Comparison of ENCODE assay signal across 33 cellular contexts in the genomic region with DNA sequence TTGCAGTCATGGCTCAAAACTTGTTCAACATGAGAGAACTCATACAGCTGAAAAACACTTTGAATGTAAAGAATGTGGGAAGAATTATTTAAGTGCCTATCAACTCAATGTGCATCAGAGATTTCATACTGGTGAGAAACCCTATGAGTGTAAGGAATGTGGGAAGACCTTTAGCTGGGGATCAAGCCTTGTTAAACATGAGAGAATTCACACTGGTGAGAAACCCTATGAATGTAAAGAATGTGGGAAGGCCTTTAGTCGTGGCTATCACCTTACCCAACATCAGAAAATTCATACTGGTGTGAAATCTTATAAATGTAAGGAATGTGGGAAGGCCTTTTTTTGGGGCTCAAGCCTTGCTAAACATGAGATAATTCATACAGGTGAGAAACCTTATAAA. TPM values are rescaled to one million over a fixed set of nuclear protein-coding genes. Genes with fewer than 3 reads are reported as not detected.
DNase-seq lines count a peak whose midpoint lies in the region; ATAC-seq, FAIRE-seq and TF ChIP-seq lines count a peak whose summit lies in the region.
"Had no signal": no experiment of that assay in that cellular context is flagged by ENCODE, and none has a peak within 500 bp of the region (broad histone marks: within the 10 kb centered on the region; RNA-seq: fewer than 3 reads in every experiment).

No MANE protein-coding gene starts in this region.

- TF ChIP-seq POLR2A in K562 (conservative IDR thresholded peaks at IDR 0.05), result no peak

- no peak overlapping the region for H3K27ac ChIP-seq in BLaER1 treated with 17β-estradiol and CSF1 and Interleukin-3, amounts not matched to agents 10 nM and 100 nM
- H3K27ac ChIP-seq in HEK293 (ENCODE audit: extremely low read depth, low read depth, low read length) (no peak overlapping the region), K562 (ENCODE audit: extremely low read depth, low read depth, low read length) (no peak overlapping the region), mesodermal cell (ENCODE audit: low read depth, low read length, severe bottlenecking) (peak overlapping the region; percentile 55)
- H3K27ac ChIP-seq: epithelial cell of prostate, parathyroid adenoma, right atrium auricular region, spleen, thyroid gland, uterus, VCaP had no signal

- H2AFZ ChIP-seq in K562 (ENCODE audit: low read depth, low read length), result no peak overlapping the region
- H2AFZ ChIP-seq: parathyroid adenoma had no signal

- BruUV-seq in K562 (replicated peaks; lab: Mats Ljungman, UMichigan), result no TSS peak

- TF ChIP-seq RAD21 in K562 (CRISPR knock-in tag; conservative IDR thresholded peaks at IDR 0.05 in 1 of 2, IDR thresholded peaks at IDR 0.05 in 1 of 2), result no peak

- no peak for TF ChIP-seq EP300 in K562 (IDR thresholded peaks at IDR 0.05; ENCODE audit: low read length)

- WGBS in K562 (ENCODE audit: insufficient coverage, low coverage, missing lambda C conversion rate), result 75% methylated on average over 1 of the region's 1 CpG
- no CpG with 5 or more reads among the region's 1 CpG for WGBS in mesodermal cell (ENCODE audit: insufficient coverage in 2 of 2), 2 experiments

- peak overlapping the region in 8 of 10 experiments; percentile 1 to 50 (median 21); a peak in 8 of 20 replicates for H3K4me3 ChIP-seq in BLaER1 treated with 17β-estradiol and CSF1 and Interleukin-3, amounts not matched to agents 10 nM and 100 nM
- H3K4me3 ChIP-seq in HEK293 (ENCODE audit: low read depth, low read length) (no peak overlapping the region), K562 (no peak overlapping the region), mesodermal cell (ENCODE audit: extremely low read depth, insufficient read depth, low read length, poor library complexity, severe bottlenecking) (no peak overlapping the region)
- H3K4me3 ChIP-seq: right atrium auricular region, spleen, thyroid gland, uterus had no signal

- intact Hi-C loops in K562 (cut with micrococcal nuclease), result no loop called here

- H3K9ac ChIP-seq in BLaER1 treated with 17β-estradiol and CSF1 and Interleukin-3, amounts not matched to agents 10 nM and 100 nM, result no peak overlapping the region
- no peak overlapping the region for H3K9ac ChIP-seq in K562 (ENCODE audit: insufficient read depth in 1 of 2, low read depth in 2 of 2, low read length in 2 of 2)
- H3K9ac ChIP-seq: parathyroid adenoma had no signal

- H3K9me1 ChIP-seq in K562 (ENCODE audit: control insufficient read depth, insufficient read depth, low read length), result no peaks in the 10 kb centered on the region

- H3K27me3 ChIP-seq in BLaER1 treated with 17β-estradiol and CSF1 and Interleukin-3, amounts not matched to agents 10 nM and 100 nM, result no peaks in the 10 kb centered on the region
- H3K27me3 ChIP-seq in K562 (ENCODE audit: control insufficient read depth in 2 of 2, insufficient read depth in 2 of 2, low read length in 2 of 2), result no peaks in the 10 kb centered on the region
- H3K27me3 ChIP-seq: right atrium auricular region, spleen, thyroid gland, uterus had no signal

- H4K20me1 ChIP-seq in BLaER1 treated with 17β-estradiol and CSF1 and Interleukin-3, amounts not matched to agents 10 nM and 100 nM, result no peaks in the 10 kb centered on the region
- no peaks in the 10 kb centered on the region for H4K20me1 ChIP-seq in K562 (replicated peaks; ENCODE audit: control insufficient read depth, insufficient read depth, low read length)

- ATAC-seq in K562 (no peak), HG03378 (IDR thresholded peaks at IDR 0.05; ENCODE audit: unreplicated experiment) (no peak), GM19023 (IDR thresholded peaks at IDR 0.05; ENCODE audit: unreplicated experiment) (no peak), GM19035 (IDR thresholded peaks at IDR 0.05; ENCODE audit: unreplicated experiment) (no peak)
- ATAC-seq: activated CD4-positive, alpha-beta T cell treated with anti-CD3 and anti-CD28 coated beads for 36 hours; activated CD8-positive, alpha-beta T cell treated with anti-CD3 and anti-CD28 coated beads, Interleukin-2, amount 10 ng/mL, durations not matched to agents 7 days and 5 days; activated T-helper 17 cell treated with anti-CD3 and anti-CD28 coated beads, Interleukin-2, amount 50 U/mL, for 72 hours; stimulated activated naive CD8-positive, alpha-beta T cell treated with anti-CD3 and anti-CD28 coated beads, Interleukin-15, amount 100 ng/mL, for 72 hours had no signal

- peaks cover 79 to 97% (median 87%) of the 10 kb centered on the region in 11 experiments for H3K36me3 ChIP-seq in BLaER1 treated with 17β-estradiol and CSF1 and Interleukin-3, amounts not matched to agents 10 nM and 100 nM
- H3K36me3 ChIP-seq in HEK293 (ENCODE audit: control insufficient read depth in 2 of 2, insufficient read depth in 1 of 2, low read length in 2 of 2), result peaks cover 72 to 89% of the 10 kb centered on the region in 2 experiments
- H3K36me3 ChIP-seq in K562 (ENCODE audit: control insufficient read depth, insufficient read depth, low read length), result peaks cover 28% of the 10 kb centered on the region
- H3K36me3 ChIP-seq in mesodermal cell (ENCODE audit: control insufficient read depth, insufficient read depth, low read length), result peaks cover 55% of the 10 kb centered on the region
- H3K36me3 ChIP-seq: uterus had no signal

- H3K79me2 ChIP-seq in K562 (ENCODE audit: control insufficient read depth, insufficient read depth, low read length), result no peaks in the 10 kb centered on the region
- H3K79me2 ChIP-seq: parathyroid adenoma had no signal

- no peak for FAIRE-seq in K562 (lab: Jason Lieb, UNC)
- FAIRE-seq: RCC 7860 had no signal

- peaks cover 95 to 100% (median 98%) of the 10 kb centered on the region in 11 experiments for H3K9me3 ChIP-seq in BLaER1 treated with 17β-estradiol and CSF1 and Interleukin-3, amounts not matched to agents 10 nM and 100 nM (replicated peaks in 1 of 11)
- peaks cover 57% of the 10 kb centered on the region for H3K9me3 ChIP-seq in HEK293 (ENCODE audit: control insufficient read depth, insufficient read depth, low read depth, low read length)
- H3K9me3 ChIP-seq in K562 (replicated peaks; ENCODE audit: control insufficient read depth, insufficient read depth, low read depth, low read length), result peaks cover 13% of the 10 kb centered on the region
- H3K9me3 ChIP-seq in mesodermal cell (ENCODE audit: control insufficient read depth, low read length), result peaks cover 66% of the 10 kb centered on the region
- H3K9me3 ChIP-seq: thyroid gland had no signal

- POLR2A ChIA-PET in HEK293 (lab: Yijun Ruan, JAX) (interaction anchor here (1.4 kb wide), 1 partner anchor 20 kb away, joined by 6 read pairs; a partner anchor contains a TSS), K562 (lab: Yijun Ruan, JAX) (no interaction called here)

- CTCF ChIA-PET in HEK293 (lab: Yijun Ruan, JAX), result interaction anchor here (0.7 to 1.3 kb wide), 3 partner anchors 9 to 104 kb away, joined by 3 to 4 read pairs (median 3); a partner anchor contains a TSS
- CTCF ChIA-PET in K562 (lab: Yijun Ruan, JAX; ENCODE audit: low intra/inter-chr PET ratio), result no interaction called here

- TF ChIP-seq CTCF in HEK293 (tag by site-specific recombination; IDR thresholded peaks at IDR 0.05) (no peak), K562 (IDR thresholded peaks at IDR 0.05 in 2 of 3, conservative IDR thresholded peaks at IDR 0.05 in 1 of 3; ENCODE audit: insufficient read depth in 2 of 3, low read depth in 1 of 3, low read length in 3 of 3) (no peak)

- no peak overlapping the region for H3K4me2 ChIP-seq in BLaER1 treated with 17β-estradiol and CSF1 and Interleukin-3, amounts not matched to agents 10 nM and 100 nM
- H3K4me2 ChIP-seq in K562 (ENCODE audit: insufficient read depth, low read length), result no peak overlapping the region

- no peaks in the 10 kb centered on the region for H3K4me1 ChIP-seq in BLaER1 treated with 17β-estradiol and CSF1 and Interleukin-3, amounts not matched to agents 10 nM and 100 nM
- no peaks in the 10 kb centered on the region for H3K4me1 ChIP-seq in HEK293 (ENCODE audit: control insufficient read depth, insufficient read depth, low read length)
- H3K4me1 ChIP-seq in K562 (replicated peaks in 1 of 2; ENCODE audit: control insufficient read depth in 2 of 2, insufficient read depth in 2 of 2, low read length in 2 of 2), result no peaks in the 10 kb centered on the region
- H3K4me1 ChIP-seq in mesodermal cell (ENCODE audit: control insufficient read depth, insufficient read depth, low read length, poor library complexity, severe bottlenecking), result no peaks in the 10 kb centered on the region
- H3K4me1 ChIP-seq: parathyroid adenoma, right atrium auricular region, spleen, thyroid gland, uterus had no signal

- in situ Hi-C loops in K562 (cut with MboI), result no loop called here

- no peak for DNase-seq in K562 (ENCODE audit: extremely low read depth in 1 of 4, low spot score in 3 of 4)
- DNase-seq in activated CD8-positive, alpha-beta memory T cell treated with anti-CD3 and anti-CD28 coated beads for 24 hours, result no peak
- DNase-seq: activated CD4-positive, alpha-beta T cell treated with anti-CD3 and anti-CD28 coated beads for 36 hours; activated CD8-positive, alpha-beta T cell treated with anti-CD3 and anti-CD28 coated beads, Interleukin-2, amount 10 ng/mL, durations not matched to agents 7 days and 5 days; activated naive CD4-positive, alpha-beta T cell treated with anti-CD3 and anti-CD28 coated beads, Interleukin-2, amount 50 U/mL, for 16 hours; COR-L47; effector CD4-positive, alpha-beta T cell; GF-D8; H7; NCI-H146; NCI-H446 treated with DMSO at 0.1 percent for 48 hours; NCI-H774; SHP77 treated with DMSO at 0.1 percent for 48 hours; spleen; stimulated activated CD4-positive, alpha-beta T cell treated with anti-CD3 and anti-CD28 coated beads, Interleukin-2, amount 100 ng/mL, for 48 hours; stimulated activated naive CD8-positive, alpha-beta T cell treated with anti-CD3 and anti-CD28 coated beads, Interleukin-15, amount 100 ng/mL, for 72 hours; T-helper 9 cell; thyroid gland; uterus had no signal

RNA-seq across cellular contexts. Expression of a gene that starts 20.1 kb away (rescaled TPM):
- total RNA-seq in K562 (2011; cell fraction: chromatin; rRNA removed; ENCODE audit: low replicate concordance), result 18.2 and 43.1 TPM in 2 replicates
- total RNA-seq in K562 (2011; cell fraction: nucleolus; rRNA removed), result 15.0 and 16.3 TPM in 2 replicates
- total RNA-seq in K562 (2011; cell fraction: nucleoplasm; rRNA removed), result 19.9 and 37.9 TPM in 2 replicates
- total RNA-seq in K562 (2014; rRNA removed) (7.9 TPM in 2 replicates), K562 (2014; rRNA removed; fragmentation: Illumina TruSeq; extraction: Trizol) (19.5 and 21.3 TPM in 2 replicates), K562 (2015; rRNA removed; fragmentation: Illumina TruSeq; extraction: Trizol) (11.3 and 14.0 TPM in 2 replicates), K562 (2021) (10.3 and 10.7 TPM in 2 replicates)
- polyA plus RNA-seq in K562 (2011; rRNA removed) (7.3 and 9.8 TPM in 2 replicates), K562 (2014; fragmentation: Illumina TruSeq; extraction: Trizol) (6.2 and 7.0 TPM in 2 replicates), K562 (2014; fragmentation: Nextera tagmentation; extraction: Ambion mirVana) (10 to 100 TPM in 1 of 2 experiments, 1 to 10 TPM in 1; 6.0 to 11.1 TPM), K562 (2014; rRNA removed) (7.2 and 9.4 TPM in 2 replicates)
- 0.78 and 2.6 TPM in 2 replicates for polyA plus RNA-seq in K562 (2011; cell fraction: cytosol; rRNA removed)
- 7.9 and 12.9 TPM in 2 replicates for polyA plus RNA-seq in K562 (2011; cell fraction: nucleus; rRNA removed)
- 5.7 and 5.8 TPM in 2 replicates for polyA plus RNA-seq in K562 (2012)
- 21.0 and 25.4 TPM in 2 replicates for polyA minus RNA-seq in K562 (2011; rRNA and poly(A)+ RNA removed)
- 4.3 and 6.1 TPM in 2 replicates for polyA minus RNA-seq in K562 (2011; cell fraction: cytosol; rRNA and poly(A)+ RNA removed)
- polyA minus RNA-seq in K562 (2011; cell fraction: nucleus; rRNA and poly(A)+ RNA removed), result 12.8 and 28.8 TPM in 2 replicates
- 4.4 TPM for polyA plus RNA-seq in mesodermal cell (2013, experiment 1 of 2)
- 5.6 TPM for polyA plus RNA-seq in mesodermal cell (2013, experiment 2 of 2)

RNA-seq across cellular contexts. Expression of a gene that starts 36.5 kb away (rescaled TPM):
- 0.21 and 1.9 TPM in 2 replicates for total RNA-seq in K562 (2011; cell fraction: chromatin; rRNA removed; ENCODE audit: low replicate concordance)
- total RNA-seq in K562 (2011; cell fraction: nucleolus; rRNA removed), result 0.26 TPM in 1 of 2 replicates, not detected in the other
- not detected in 2 replicates for total RNA-seq in K562 (2011; cell fraction: nucleoplasm; rRNA removed)
- total RNA-seq in K562 (2014; rRNA removed), result 0.20 and 0.41 TPM in 2 replicates
- 0.40 and 0.54 TPM in 2 replicates for total RNA-seq in K562 (2014; rRNA removed; fragmentation: Illumina TruSeq; extraction: Trizol)
- total RNA-seq in K562 (2015; rRNA removed; fragmentation: Illumina TruSeq; extraction: Trizol), result 0.19 and 0.25 TPM in 2 replicates
- total RNA-seq in K562 (2021), result 0.22 and 0.36 TPM in 2 replicates
- polyA plus RNA-seq in K562 (2011; rRNA removed), result 0.45 and 0.67 TPM in 2 replicates
- polyA plus RNA-seq in K562 (2011; cell fraction: cytosol; rRNA removed), result 0.10 TPM in 1 of 2 replicates, not detected in the other
- polyA plus RNA-seq in K562 (2011; cell fraction: nucleus; rRNA removed), result 0.38 and 0.90 TPM in 2 replicates
- 0.48 and 1.6 TPM in 2 replicates for polyA plus RNA-seq in K562 (2012)
- polyA plus RNA-seq in K562 (2014; fragmentation: Illumina TruSeq; extraction: Trizol), result 0.15 and 0.61 TPM in 2 replicates
- polyA plus RNA-seq in K562 (2014; fragmentation: Nextera tagmentation; extraction: Ambion mirVana), result under 1 TPM; 0.15 to 0.55 TPM
- polyA plus RNA-seq in K562 (2014; rRNA removed), result 0.23 and 0.44 TPM in 2 replicates
- polyA minus RNA-seq in K562 (2011; rRNA and poly(A)+ RNA removed), result 0.09 and 0.11 TPM in 2 replicates
- polyA minus RNA-seq in K562 (2011; cell fraction: cytosol; rRNA and poly(A)+ RNA removed), result not detected in 2 replicates
- 0.11 and 0.67 TPM in 2 replicates for polyA minus RNA-seq in K562 (2011; cell fraction: nucleus; rRNA and poly(A)+ RNA removed)
- 4.1 TPM for polyA plus RNA-seq in mesodermal cell (2013, experiment 1 of 2)
- 4.2 TPM for polyA plus RNA-seq in mesodermal cell (2013, experiment 2 of 2)

RNA-seq across cellular contexts. Expression of a gene that starts 45.0 kb away (rescaled TPM):
- total RNA-seq in K562 (2011; cell fraction: chromatin; rRNA removed; ENCODE audit: low replicate concordance), result 0.42 and 1.1 TPM in 2 replicates
- 0.26 and 0.50 TPM in 2 replicates for total RNA-seq in K562 (2011; cell fraction: nucleolus; rRNA removed)
- total RNA-seq in K562 (2011; cell fraction: nucleoplasm; rRNA removed), result 0.15 TPM in 1 of 2 replicates, not detected in the other
- total RNA-seq in K562 (2014; rRNA removed) (0.20 TPM in 1 of 2 replicates, not detected in the other), K562 (2014; rRNA removed; fragmentation: Illumina TruSeq; extraction: Trizol) (0.13 TPM in 1 of 2 replicates, not detected in the other), K562 (2015; rRNA removed; fragmentation: Illumina TruSeq; extraction: Trizol) (0.19 and 0.22 TPM in 2 replicates), K562 (2021) (0.09 and 0.25 TPM in 2 replicates)
- polyA plus RNA-seq in K562 (2011; rRNA removed) (0.21 and 0.26 TPM in 2 replicates), K562 (2014; fragmentation: Illumina TruSeq; extraction: Trizol) (0.06 and 0.24 TPM in 2 replicates), K562 (2014; fragmentation: Nextera tagmentation; extraction: Ambion mirVana) (under 1 TPM in 1 of 2 experiments, not detected in 1; 0.03 TPM), K562 (2014; rRNA removed) (0.11 TPM in 1 of 2 replicates, not detected in the other)
- polyA plus RNA-seq in K562 (2011; cell fraction: cytosol; rRNA removed), result 0.16 and 0.39 TPM in 2 replicates
- polyA plus RNA-seq in K562 (2011; cell fraction: nucleus; rRNA removed), result 0.14 and 0.47 TPM in 2 replicates
- polyA plus RNA-seq in K562 (2012), result 0.09 and 0.25 TPM in 2 replicates
- 0.21 TPM in 2 replicates for polyA minus RNA-seq in K562 (2011; rRNA and poly(A)+ RNA removed)
- polyA minus RNA-seq in K562 (2011; cell fraction: cytosol; rRNA and poly(A)+ RNA removed), result not detected in 2 replicates
- 0.22 and 0.54 TPM in 2 replicates for polyA minus RNA-seq in K562 (2011; cell fraction: nucleus; rRNA and poly(A)+ RNA removed)
- polyA plus RNA-seq in mesodermal cell (2013, experiment 1 of 2), result not detected
- polyA plus RNA-seq in mesodermal cell (2013, experiment 2 of 2), result not detected
- total RNA-seq: B cell, LHCN-M2 had no signal

Comparison
In these comparisons a context has a peak if more than half of its experiments do, and no peak if none do; other contexts are left out.
1. H3K4me3 ChIP-seq: peak in BLaER1 treated with 17β-estradiol and CSF1 and Interleukin-3, amounts not matched to agents 10 nM and 100 nM (8 of 10); none in HEK293 (single experiment), K562 (single experiment) and mesodermal cell (single experiment).